In genomic region chrX:48474581-48474980, GRCh38 we compare ENCODE assay signal across 1 cellular context.
TF ChIP-seq lines count a peak whose summit lies in the region.

No MANE protein-coding gene starts in this region.

TF ChIP-seq in K562, 482 proteins besides CTCF, POLR2A, EP300 and RAD21:
- TF ChIP-seq HSF4 (CRISPR knock-in tag; IDR thresholded peaks at IDR 0.05; ENCODE audit: borderline replicate concordance): no peak
TF ChIP-seq in K562: peak in this region for 0.
